ENCODE assay signal across 8 cellular contexts in genomic region chr17:17994271-17994670, GRCh38. TPM values are rescaled to one million over a fixed set of nuclear protein-coding genes. Genes with fewer than 3 reads are reported as not detected.
DNase-seq lines count a peak whose midpoint lies in the region; ATAC-seq, FAIRE-seq and TF ChIP-seq lines count a peak whose summit lies in the region.

No MANE protein-coding gene starts in this region.

- no peak for FAIRE-seq in pancreas (lab: Jason Lieb, UNC)

- H3K27ac ChIP-seq in endodermal cell (ENCODE audit: low read depth, low read length) (peak overlapping the region; percentile 24), pancreas (no peak overlapping the region)

- intact Hi-C loops in pancreas (cut with DNase I), result no loop called here

- H3K9ac ChIP-seq in endodermal cell (ENCODE audit: extremely low read depth, low read length, poor library complexity, severe bottlenecking), result no peak overlapping the region

- H3K4me3 ChIP-seq in GM12865 (ENCODE audit: low read depth, low read length), result no peak overlapping the region
- H3K4me3 ChIP-seq in endodermal cell (ENCODE audit: low read length), result no peak overlapping the region
- H3K4me3 ChIP-seq in pancreas, result no peak overlapping the region

- H3K27ac Mint-ChIP-seq in endodermal cell, result no peak overlapping the region

- H3K27me3 Mint-ChIP-seq in endodermal cell (ENCODE audit: insufficient read depth), result peaks cover 2% of the 10 kb centered on the region

- TF ChIP-seq CTCF in GM12865 (IDR thresholded peaks at IDR 0.05; ENCODE audit: insufficient read depth, low read depth, low read length, missing control alignments), result peak; percentile 32
- peak; percentile 79 for TF ChIP-seq CTCF in endodermal cell (conservative IDR thresholded peaks at IDR 0.05)
- no peak for TF ChIP-seq CTCF in pancreas (IDR thresholded peaks at IDR 0.05)

- ATAC-seq in pancreas (peak in 3 of 4 donors; percentile 46 to 65 (median 49)), GM18511 (IDR thresholded peaks at IDR 0.05; ENCODE audit: unreplicated experiment) (no peak), GM21447 (IDR thresholded peaks at IDR 0.05; ENCODE audit: unreplicated experiment) (no peak)

- DNase-seq in GM12865 (ENCODE audit: low read depth) (peak; percentile 46), NCI-H69 (lab: John Stamatoyannopoulos, UW) (peak; percentile 50), endodermal cell (peak; percentile 95), pancreas (no peak), GOT3 (lab: John Stamatoyannopoulos, UW) (no peak), mucosa of gallbladder (ENCODE audit: low spot score) (no peak)

- no peaks in the 10 kb centered on the region for H3K9me3 Mint-ChIP-seq in endodermal cell

- H3K9me3 ChIP-seq in endodermal cell (ENCODE audit: control insufficient read depth, low read length) (no peaks in the 10 kb centered on the region), pancreas (no peaks in the 10 kb centered on the region)

- 49 to 64% methylated on average over 9 to 13 of the region's 13 CpGs for WGBS in endodermal cell (ENCODE audit: insufficient coverage in 1 of 2, insufficient read length in 1 of 2), 2 experiments
- 52 to 59% methylated on average over 13 of the region's 13 CpGs for WGBS in pancreas, 2 donors

- peaks cover 9% of the 10 kb centered on the region for H3K4me1 Mint-ChIP-seq in endodermal cell

- no peak overlapping the region for H3K4me3 Mint-ChIP-seq in endodermal cell

- H3K27me3 ChIP-seq in endodermal cell (ENCODE audit: control insufficient read depth, insufficient read depth, low read length, poor library complexity, severe bottlenecking) (no peaks in the 10 kb centered on the region), pancreas (no peaks in the 10 kb centered on the region)

- H3K36me3 Mint-ChIP-seq in endodermal cell (ENCODE audit: low read depth), result no peaks in the 10 kb centered on the region

- H3K4me1 ChIP-seq in endodermal cell (ENCODE audit: control insufficient read depth, insufficient read depth, low read length), result no peaks in the 10 kb centered on the region
- no peaks in the 10 kb centered on the region for H3K4me1 ChIP-seq in pancreas

- no peaks in the 10 kb centered on the region for H3K36me3 ChIP-seq in endodermal cell (ENCODE audit: control insufficient read depth, insufficient read depth, low read length)
- H3K36me3 ChIP-seq in pancreas, result no peaks in the 10 kb centered on the region

RNA-seq across cellular contexts. Expression of gene DRC3, which starts 21.6 kb away (rescaled TPM):
- total RNA-seq in endodermal cell (1 to 10 TPM; 2.0 to 2.6 TPM), pancreas (1 to 10 TPM; 2.1 to 5.3 (median 2.7) TPM), mucosa of gallbladder (6.7 TPM)
- polyA plus RNA-seq in endodermal cell (2013, experiment 1 of 2), result 2.2 TPM
- 2.2 TPM for polyA plus RNA-seq in endodermal cell (2013, experiment 2 of 2)
- 10 to 100 TPM; 10.7 to 19.3 TPM for polyA plus RNA-seq in pancreas

RNA-seq across cellular contexts. Expression of gene TOM1L2, which starts 22.1 kb away (rescaled TPM):
- 10 to 100 TPM; 10.2 to 11.5 TPM for total RNA-seq in endodermal cell
- 16.1 TPM for polyA plus RNA-seq in endodermal cell (2013, experiment 1 of 2)
- polyA plus RNA-seq in endodermal cell (2013, experiment 2 of 2), result 14.8 TPM
- 10 to 100 TPM; 20.3 to 28.2 (median 22.2) TPM for total RNA-seq in pancreas
- 10 to 100 TPM; 21.7 to 26.2 TPM for polyA plus RNA-seq in pancreas
- 81.3 TPM for total RNA-seq in mucosa of gallbladder

RNA-seq across cellular contexts. Expression of gene ATPAF2, which starts 44.7 kb away (rescaled TPM):
- 10 to 100 TPM; 31.4 to 50.8 TPM for total RNA-seq in endodermal cell
- 40.7 TPM for polyA plus RNA-seq in endodermal cell (2013, experiment 1 of 2)
- polyA plus RNA-seq in endodermal cell (2013, experiment 2 of 2), result 44.1 TPM
- 10 to 100 TPM in 4 of 6 donors, 1 to 10 TPM in 2; 7.3 to 18.0 (median 11.4) TPM for total RNA-seq in pancreas
- polyA plus RNA-seq in pancreas, result 10 to 100 TPM; 15.9 to 18.4 TPM
- total RNA-seq in mucosa of gallbladder, result 37.6 TPM

RNA-seq across cellular contexts. Expression of gene GID4, which starts 44.9 kb away (rescaled TPM):
- total RNA-seq in endodermal cell (10 to 100 TPM; 20.5 to 20.8 TPM), pancreas (1 to 10 TPM; 5.2 to 9.6 (median 6.0) TPM), mucosa of gallbladder (12.0 TPM)
- polyA plus RNA-seq in endodermal cell (2013, experiment 1 of 2), result 17.2 TPM
- 17.1 TPM for polyA plus RNA-seq in endodermal cell (2013, experiment 2 of 2)
- 1 to 10 TPM; 2.7 to 3.1 TPM for polyA plus RNA-seq in pancreas

Comparison
In these comparisons a context has a peak if more than half of its experiments do, and no peak if none do; other contexts are left out.
1. DNase-seq: peak in GM12865 (single experiment), NCI-H69 (single experiment) and endodermal cell (single experiment); none in pancreas (0 of 6), GOT3 (single experiment) and mucosa of gallbladder (single experiment).
2. CTCF ChIP-seq: peak in GM12865 (single experiment) and endodermal cell (single experiment); none in pancreas (0 of 4).
3. ATAC-seq: peak in pancreas (3 of 4); none in GM18511 (single experiment) and GM21447 (single experiment).